ENCODE assay signal across 1 cellular context in the genomic region with DNA sequence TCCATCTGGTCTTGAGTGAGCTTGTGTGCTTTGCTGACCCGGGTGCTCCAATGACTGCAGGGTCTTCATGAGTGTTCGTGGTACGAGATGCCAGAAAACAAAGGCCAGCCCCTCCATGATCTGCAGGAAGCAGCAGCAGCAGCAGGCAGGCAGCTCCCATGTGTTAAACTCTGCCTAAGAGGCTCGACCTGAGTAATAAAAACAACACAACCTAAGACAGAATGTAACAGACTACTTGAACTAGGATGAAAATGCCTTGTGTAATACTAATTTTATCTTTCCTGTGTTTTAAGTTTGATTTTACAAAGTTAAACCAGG.
TF ChIP-seq lines count a peak whose summit lies in the region.

No MANE protein-coding gene starts in this region.

TF ChIP-seq in H1, 55 proteins besides CTCF, POLR2A, EP300 and RAD21:
- TF ChIP-seq TCF12 (IDR thresholded peaks at IDR 0.05; ENCODE audit: low read depth, low read length) (no peak), JUND (IDR thresholded peaks at IDR 0.05; ENCODE audit: low read length) (no peak), FOSL1 (IDR thresholded peaks at IDR 0.05; ENCODE audit: insufficient read depth, low read depth, low read length) (no peak), SIRT6 (IDR thresholded peaks at IDR 0.05; ENCODE audit: low read length) (no peak), SIN3A (conservative IDR thresholded peaks at IDR 0.05 in 1 of 2, IDR thresholded peaks at IDR 0.05 in 1 of 2; ENCODE audit: low read depth in 1 of 2, low read length in 2 of 2) (no peak), SRF (IDR thresholded peaks at IDR 0.05; ENCODE audit: low read depth, low read length) (no peak), KDM1A (IDR thresholded peaks at IDR 0.05; ENCODE audit: borderline replicate concordance, low read length) (no peak)
- TF ChIP-seq, protein P1, sequence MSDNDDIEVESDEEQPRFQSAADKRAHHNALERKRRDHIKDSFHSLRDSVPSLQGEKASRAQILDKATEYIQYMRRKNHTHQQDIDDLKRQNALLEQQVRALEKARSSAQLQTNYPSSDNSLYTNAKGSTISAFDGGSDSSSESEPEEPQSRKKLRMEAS (IDR thresholded peaks at IDR 0.05), result no peak
